Comparison of ENCODE assay signal across 1 cellular context in the genomic region with DNA sequence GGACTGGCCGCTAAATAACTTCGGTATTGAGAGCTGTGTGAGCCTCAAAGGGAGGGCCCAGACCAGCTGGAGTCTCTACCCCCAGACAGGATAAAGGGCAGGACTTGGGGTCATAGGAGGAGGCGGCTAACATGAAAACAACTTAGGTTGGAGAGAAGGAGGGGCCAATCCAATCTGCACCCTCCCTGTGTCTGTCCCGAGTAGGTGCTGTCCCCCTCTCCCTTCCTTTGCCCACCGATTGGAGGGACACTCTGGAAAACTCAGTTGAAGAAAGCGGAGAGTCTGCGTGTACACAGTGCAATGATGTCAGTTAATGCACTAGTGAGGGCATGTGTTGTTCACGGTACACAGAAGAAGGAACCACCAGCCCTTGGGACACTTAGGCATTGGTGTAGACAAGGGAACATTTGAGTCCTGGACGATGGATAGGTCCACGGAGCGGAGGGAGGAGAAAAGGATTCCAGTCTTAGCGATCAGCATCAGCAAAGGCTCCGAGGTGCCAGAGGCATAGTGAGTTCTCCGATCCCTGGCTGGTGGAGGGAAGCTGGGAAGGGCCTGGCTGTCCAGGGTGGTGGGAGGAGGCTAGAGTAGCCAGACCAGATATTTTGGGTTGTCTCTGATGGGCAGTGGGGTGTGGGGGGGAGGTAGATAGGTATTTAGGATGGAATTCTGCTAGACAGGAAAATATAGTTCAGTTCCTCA.
TF ChIP-seq lines count a peak whose summit lies in the region.

No MANE protein-coding gene starts in this region.

TF ChIP-seq in HepG2, 621 proteins besides CTCF, POLR2A, EP300 and RAD21 (continued from another document and continues in another):
- TF ChIP-seq, protein P1, sequence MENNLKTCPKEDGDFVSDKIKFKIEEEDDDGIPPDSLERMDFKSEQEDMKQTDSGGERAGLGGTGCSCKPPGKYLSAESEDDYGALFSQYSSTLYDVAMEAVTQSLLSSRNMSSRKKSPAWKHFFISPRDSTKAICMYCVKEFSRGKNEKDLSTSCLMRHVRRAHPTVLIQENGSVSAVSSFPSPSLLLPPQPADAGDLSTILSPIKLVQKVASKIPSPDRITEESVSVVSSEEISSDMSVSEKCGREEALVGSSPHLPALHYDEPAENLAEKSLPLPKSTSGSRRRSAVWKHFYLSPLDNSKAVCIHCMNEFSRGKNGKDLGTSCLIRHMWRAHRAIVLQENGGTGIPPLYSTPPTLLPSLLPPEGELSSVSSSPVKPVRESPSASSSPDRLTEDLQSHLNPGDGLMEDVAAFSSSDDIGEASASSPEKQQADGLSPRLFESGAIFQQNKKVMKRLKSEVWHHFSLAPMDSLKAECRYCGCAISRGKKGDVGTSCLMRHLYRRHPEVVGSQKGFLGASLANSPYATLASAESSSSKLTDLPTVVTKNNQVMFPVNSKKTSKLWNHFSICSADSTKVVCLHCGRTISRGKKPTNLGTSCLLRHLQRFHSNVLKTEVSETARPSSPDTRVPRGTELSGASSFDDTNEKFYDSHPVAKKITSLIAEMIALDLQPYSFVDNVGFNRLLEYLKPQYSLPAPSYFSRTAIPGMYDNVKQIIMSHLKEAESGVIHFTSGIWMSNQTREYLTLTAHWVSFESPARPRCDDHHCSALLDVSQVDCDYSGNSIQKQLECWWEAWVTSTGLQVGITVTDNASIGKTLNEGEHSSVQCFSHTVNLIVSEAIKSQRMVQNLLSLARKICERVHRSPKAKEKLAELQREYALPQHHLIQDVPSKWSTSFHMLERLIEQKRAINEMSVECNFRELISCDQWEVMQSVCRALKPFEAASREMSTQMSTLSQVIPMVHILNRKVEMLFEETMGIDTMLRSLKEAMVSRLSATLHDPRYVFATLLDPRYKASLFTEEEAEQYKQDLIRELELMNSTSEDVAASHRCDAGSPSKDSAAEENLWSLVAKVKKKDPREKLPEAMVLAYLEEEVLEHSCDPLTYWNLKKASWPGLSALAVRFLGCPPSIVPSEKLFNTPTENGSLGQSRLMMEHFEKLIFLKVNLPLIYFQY (CRISPR knock-in tag; IDR thresholded peaks at IDR 0.05; ENCODE audit: borderline replicate concordance) = no peak
- TF ChIP-seq, protein P2, sequence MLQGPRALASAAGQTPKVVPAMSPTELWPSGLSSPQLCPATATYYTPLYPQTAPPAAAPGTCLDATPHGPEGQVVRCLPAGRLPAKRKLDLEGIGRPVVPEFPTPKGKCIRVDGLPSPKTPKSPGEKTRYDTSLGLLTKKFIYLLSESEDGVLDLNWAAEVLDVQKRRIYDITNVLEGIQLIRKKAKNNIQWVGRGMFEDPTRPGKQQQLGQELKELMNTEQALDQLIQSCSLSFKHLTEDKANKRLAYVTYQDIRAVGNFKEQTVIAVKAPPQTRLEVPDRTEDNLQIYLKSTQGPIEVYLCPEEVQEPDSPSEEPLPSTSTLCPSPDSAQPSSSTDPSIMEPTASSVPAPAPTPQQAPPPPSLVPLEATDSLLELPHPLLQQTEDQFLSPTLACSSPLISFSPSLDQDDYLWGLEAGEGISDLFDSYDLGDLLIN (CRISPR knock-in tag; IDR thresholded peaks at IDR 0.05; ENCODE audit: borderline replicate concordance) = no peak; the same call in 1 of the 2 replicates
- peak; percentile 30; the same call in 1 of the 2 replicates for TF ChIP-seq MIER3 (CRISPR knock-in tag; IDR thresholded peaks at IDR 0.05; ENCODE audit: borderline replicate concordance)
- TF ChIP-seq ZKSCAN8 (CRISPR knock-in tag; IDR thresholded peaks at IDR 0.05; ENCODE audit: borderline replicate concordance) = no peak; the same call in 1 of the 2 replicates
- TF ChIP-seq FLYWCH1 (CRISPR knock-in tag; IDR thresholded peaks at IDR 0.05) = no peak
- peak; percentile 32; the same call in 1 of the 2 replicates for TF ChIP-seq ZBTB3 (CRISPR knock-in tag; IDR thresholded peaks at IDR 0.05; ENCODE audit: borderline replicate concordance, low read depth)
- no peak; the same call in 1 of the 2 replicates for TF ChIP-seq ZNF274 (CRISPR knock-in tag; IDR thresholded peaks at IDR 0.05)
- no peak for TF ChIP-seq ZNF331 (CRISPR knock-in tag; IDR thresholded peaks at IDR 0.05)
- TF ChIP-seq HMG20B (CRISPR knock-in tag; conservative IDR thresholded peaks at IDR 0.05) = no peak
- TF ChIP-seq, protein P3, sequence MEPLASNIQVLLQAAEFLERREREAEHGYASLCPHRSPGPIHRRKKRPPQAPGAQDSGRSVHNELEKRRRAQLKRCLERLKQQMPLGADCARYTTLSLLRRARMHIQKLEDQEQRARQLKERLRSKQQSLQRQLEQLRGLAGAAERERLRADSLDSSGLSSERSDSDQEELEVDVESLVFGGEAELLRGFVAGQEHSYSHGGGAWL (CRISPR knock-in tag; IDR thresholded peaks at IDR 0.05) = no peak
- TF ChIP-seq HOXA7 (CRISPR knock-in tag; IDR thresholded peaks at IDR 0.05) = no peak
- TF ChIP-seq EZH2 (conservative IDR thresholded peaks at IDR 0.05; ENCODE audit: low read depth, low read length) = no peak
- TF ChIP-seq, protein P4, sequence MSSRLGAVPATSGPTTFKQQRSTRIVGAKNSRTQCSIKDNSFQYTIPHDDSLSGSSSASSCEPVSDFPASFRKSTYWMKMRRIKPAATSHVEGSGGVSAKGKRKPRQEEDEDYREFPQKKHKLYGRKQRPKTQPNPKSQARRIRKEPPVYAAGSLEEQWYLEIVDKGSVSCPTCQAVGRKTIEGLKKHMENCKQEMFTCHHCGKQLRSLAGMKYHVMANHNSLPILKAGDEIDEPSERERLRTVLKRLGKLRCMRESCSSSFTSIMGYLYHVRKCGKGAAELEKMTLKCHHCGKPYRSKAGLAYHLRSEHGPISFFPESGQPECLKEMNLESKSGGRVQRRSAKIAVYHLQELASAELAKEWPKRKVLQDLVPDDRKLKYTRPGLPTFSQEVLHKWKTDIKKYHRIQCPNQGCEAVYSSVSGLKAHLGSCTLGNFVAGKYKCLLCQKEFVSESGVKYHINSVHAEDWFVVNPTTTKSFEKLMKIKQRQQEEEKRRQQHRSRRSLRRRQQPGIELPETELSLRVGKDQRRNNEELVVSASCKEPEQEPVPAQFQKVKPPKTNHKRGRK (CRISPR knock-in tag; IDR thresholded peaks at IDR 0.05) = no peak
- no peak for TF ChIP-seq MATR3 (CRISPR knock-in tag; IDR thresholded peaks at IDR 0.05)
- TF ChIP-seq ATRX (CRISPR knock-in tag; IDR thresholded peaks at IDR 0.05; ENCODE audit: borderline replicate concordance) = no peak
- TF ChIP-seq, protein P5, sequence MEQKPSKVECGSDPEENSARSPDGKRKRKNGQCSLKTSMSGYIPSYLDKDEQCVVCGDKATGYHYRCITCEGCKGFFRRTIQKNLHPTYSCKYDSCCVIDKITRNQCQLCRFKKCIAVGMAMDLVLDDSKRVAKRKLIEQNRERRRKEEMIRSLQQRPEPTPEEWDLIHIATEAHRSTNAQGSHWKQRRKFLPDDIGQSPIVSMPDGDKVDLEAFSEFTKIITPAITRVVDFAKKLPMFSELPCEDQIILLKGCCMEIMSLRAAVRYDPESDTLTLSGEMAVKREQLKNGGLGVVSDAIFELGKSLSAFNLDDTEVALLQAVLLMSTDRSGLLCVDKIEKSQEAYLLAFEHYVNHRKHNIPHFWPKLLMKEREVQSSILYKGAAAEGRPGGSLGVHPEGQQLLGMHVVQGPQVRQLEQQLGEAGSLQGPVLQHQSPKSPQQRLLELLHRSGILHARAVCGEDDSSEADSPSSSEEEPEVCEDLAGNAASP (CRISPR knock-in tag; IDR thresholded peaks at IDR 0.05; ENCODE audit: borderline replicate concordance) = 0 out of 2 replicates have a peak, but pooled peaks have one; percentile 1
- no peak for TF ChIP-seq ZNF615 (CRISPR knock-in tag; IDR thresholded peaks at IDR 0.05; ENCODE audit: borderline replicate concordance)
- no peak for TF ChIP-seq ZNF780A (CRISPR knock-in tag; IDR thresholded peaks at IDR 0.05)
- TF ChIP-seq ZFP36 (IDR thresholded peaks at IDR 0.05; ENCODE audit: borderline replicate concordance, low read depth, low read length, partially characterized antibody) = no peak
- TF ChIP-seq PTBP1 (IDR thresholded peaks at IDR 0.05; ENCODE audit: low read depth, low read length, poor library complexity, severe bottlenecking) = no peak
- no peak; the same call in 1 of the 2 replicates for TF ChIP-seq ZZZ3 (CRISPR knock-in tag; IDR thresholded peaks at IDR 0.05; ENCODE audit: borderline replicate concordance)
- no peak for TF ChIP-seq GTF2F1 (IDR thresholded peaks at IDR 0.05; ENCODE audit: low read length)
- TF ChIP-seq NFKBIZ (CRISPR knock-in tag; IDR thresholded peaks at IDR 0.05) = no peak
- TF ChIP-seq ZBTB7B (CRISPR knock-in tag; IDR thresholded peaks at IDR 0.05) = peak; percentile 79; the same call in 1 of the 2 replicates
- no peak for TF ChIP-seq ZNF546 (CRISPR knock-in tag; conservative IDR thresholded peaks at IDR 0.05)
- no peak; the same call in 1 of the 2 replicates for TF ChIP-seq GFI1 (CRISPR knock-in tag; IDR thresholded peaks at IDR 0.05; ENCODE audit: borderline replicate concordance)
- TF ChIP-seq CAMTA2 (CRISPR knock-in tag; IDR thresholded peaks at IDR 0.05; ENCODE audit: borderline replicate concordance) = no peak
- TF ChIP-seq RXRB (CRISPR knock-in tag; IDR thresholded peaks at IDR 0.05; ENCODE audit: borderline replicate concordance) = no peak
- no peak for TF ChIP-seq ZNF768 (CRISPR knock-in tag; IDR thresholded peaks at IDR 0.05)
- TF ChIP-seq ETV5 (CRISPR knock-in tag; IDR thresholded peaks at IDR 0.05; ENCODE audit: borderline replicate concordance) = 0 out of 2 replicates have a peak, but pooled peaks have one; percentile 3
- no peak for TF ChIP-seq ZFP1 (CRISPR knock-in tag; IDR thresholded peaks at IDR 0.05)
- no peak for TF ChIP-seq ZFP82 (CRISPR knock-in tag; IDR thresholded peaks at IDR 0.05; ENCODE audit: borderline replicate concordance)
- no peak for TF ChIP-seq SIX4 (CRISPR knock-in tag; IDR thresholded peaks at IDR 0.05)
- TF ChIP-seq, protein P6, sequence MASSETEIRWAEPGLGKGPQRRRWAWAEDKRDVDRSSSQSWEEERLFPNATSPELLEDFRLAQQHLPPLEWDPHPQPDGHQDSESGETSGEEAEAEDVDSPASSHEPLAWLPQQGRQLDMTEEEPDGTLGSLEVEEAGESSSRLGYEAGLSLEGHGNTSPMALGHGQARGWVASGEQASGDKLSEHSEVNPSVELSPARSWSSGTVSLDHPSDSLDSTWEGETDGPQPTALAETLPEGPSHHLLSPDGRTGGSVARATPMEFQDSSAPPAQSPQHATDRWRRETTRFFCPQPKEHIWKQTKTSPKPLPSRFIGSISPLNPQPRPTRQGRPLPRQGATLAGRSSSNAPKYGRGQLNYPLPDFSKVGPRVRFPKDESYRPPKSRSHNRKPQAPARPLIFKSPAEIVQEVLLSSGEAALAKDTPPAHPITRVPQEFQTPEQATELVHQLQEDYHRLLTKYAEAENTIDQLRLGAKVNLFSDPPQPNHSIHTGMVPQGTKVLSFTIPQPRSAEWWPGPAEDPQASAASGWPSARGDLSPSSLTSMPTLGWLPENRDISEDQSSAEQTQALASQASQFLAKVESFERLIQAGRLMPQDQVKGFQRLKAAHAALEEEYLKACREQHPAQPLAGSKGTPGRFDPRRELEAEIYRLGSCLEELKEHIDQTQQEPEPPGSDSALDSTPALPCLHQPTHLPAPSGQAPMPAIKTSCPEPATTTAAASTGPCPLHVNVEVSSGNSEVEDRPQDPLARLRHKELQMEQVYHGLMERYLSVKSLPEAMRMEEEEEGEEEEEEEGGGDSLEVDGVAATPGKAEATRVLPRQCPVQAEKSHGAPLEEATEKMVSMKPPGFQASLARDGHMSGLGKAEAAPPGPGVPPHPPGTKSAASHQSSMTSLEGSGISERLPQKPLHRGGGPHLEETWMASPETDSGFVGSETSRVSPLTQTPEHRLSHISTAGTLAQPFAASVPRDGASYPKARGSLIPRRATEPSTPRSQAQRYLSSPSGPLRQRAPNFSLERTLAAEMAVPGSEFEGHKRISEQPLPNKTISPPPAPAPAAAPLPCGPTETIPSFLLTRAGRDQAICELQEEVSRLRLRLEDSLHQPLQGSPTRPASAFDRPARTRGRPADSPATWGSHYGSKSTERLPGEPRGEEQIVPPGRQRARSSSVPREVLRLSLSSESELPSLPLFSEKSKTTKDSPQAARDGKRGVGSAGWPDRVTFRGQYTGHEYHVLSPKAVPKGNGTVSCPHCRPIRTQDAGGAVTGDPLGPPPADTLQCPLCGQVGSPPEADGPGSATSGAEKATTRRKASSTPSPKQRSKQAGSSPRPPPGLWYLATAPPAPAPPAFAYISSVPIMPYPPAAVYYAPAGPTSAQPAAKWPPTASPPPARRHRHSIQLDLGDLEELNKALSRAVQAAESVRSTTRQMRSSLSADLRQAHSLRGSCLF (CRISPR knock-in tag; IDR thresholded peaks at IDR 0.05; ENCODE audit: borderline replicate concordance) = no peak
- TF ChIP-seq, protein P7, sequence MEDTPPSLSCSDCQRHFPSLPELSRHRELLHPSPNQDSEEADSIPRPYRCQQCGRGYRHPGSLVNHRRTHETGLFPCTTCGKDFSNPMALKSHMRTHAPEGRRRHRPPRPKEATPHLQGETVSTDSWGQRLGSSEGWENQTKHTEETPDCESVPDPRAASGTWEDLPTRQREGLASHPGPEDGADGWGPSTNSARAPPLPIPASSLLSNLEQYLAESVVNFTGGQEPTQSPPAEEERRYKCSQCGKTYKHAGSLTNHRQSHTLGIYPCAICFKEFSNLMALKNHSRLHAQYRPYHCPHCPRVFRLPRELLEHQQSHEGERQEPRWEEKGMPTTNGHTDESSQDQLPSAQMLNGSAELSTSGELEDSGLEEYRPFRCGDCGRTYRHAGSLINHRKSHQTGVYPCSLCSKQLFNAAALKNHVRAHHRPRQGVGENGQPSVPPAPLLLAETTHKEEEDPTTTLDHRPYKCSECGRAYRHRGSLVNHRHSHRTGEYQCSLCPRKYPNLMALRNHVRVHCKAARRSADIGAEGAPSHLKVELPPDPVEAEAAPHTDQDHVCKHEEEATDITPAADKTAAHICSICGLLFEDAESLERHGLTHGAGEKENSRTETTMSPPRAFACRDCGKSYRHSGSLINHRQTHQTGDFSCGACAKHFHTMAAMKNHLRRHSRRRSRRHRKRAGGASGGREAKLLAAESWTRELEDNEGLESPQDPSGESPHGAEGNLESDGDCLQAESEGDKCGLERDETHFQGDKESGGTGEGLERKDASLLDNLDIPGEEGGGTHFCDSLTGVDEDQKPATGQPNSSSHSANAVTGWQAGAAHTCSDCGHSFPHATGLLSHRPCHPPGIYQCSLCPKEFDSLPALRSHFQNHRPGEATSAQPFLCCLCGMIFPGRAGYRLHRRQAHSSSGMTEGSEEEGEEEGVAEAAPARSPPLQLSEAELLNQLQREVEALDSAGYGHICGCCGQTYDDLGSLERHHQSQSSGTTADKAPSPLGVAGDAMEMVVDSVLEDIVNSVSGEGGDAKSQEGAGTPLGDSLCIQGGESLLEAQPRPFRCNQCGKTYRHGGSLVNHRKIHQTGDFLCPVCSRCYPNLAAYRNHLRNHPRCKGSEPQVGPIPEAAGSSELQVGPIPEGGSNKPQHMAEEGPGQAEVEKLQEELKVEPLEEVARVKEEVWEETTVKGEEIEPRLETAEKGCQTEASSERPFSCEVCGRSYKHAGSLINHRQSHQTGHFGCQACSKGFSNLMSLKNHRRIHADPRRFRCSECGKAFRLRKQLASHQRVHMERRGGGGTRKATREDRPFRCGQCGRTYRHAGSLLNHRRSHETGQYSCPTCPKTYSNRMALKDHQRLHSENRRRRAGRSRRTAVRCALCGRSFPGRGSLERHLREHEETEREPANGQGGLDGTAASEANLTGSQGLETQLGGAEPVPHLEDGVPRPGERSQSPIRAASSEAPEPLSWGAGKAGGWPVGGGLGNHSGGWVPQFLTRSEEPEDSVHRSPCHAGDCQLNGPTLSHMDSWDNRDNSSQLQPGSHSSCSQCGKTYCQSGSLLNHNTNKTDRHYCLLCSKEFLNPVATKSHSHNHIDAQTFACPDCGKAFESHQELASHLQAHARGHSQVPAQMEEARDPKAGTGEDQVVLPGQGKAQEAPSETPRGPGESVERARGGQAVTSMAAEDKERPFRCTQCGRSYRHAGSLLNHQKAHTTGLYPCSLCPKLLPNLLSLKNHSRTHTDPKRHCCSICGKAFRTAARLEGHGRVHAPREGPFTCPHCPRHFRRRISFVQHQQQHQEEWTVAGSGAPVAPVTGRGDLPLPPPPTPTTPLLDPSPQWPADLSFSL (CRISPR knock-in tag; IDR thresholded peaks at IDR 0.05) = no peak
- no peak for TF ChIP-seq ZNF224 (CRISPR knock-in tag; IDR thresholded peaks at IDR 0.05)
- TF ChIP-seq ZNF530 (CRISPR knock-in tag; IDR thresholded peaks at IDR 0.05; ENCODE audit: low read depth) = no peak
- no peak for TF ChIP-seq ZNF777 (CRISPR knock-in tag; IDR thresholded peaks at IDR 0.05)
